ENCODE assay signal across 22 cellular contexts in the genomic region with DNA sequence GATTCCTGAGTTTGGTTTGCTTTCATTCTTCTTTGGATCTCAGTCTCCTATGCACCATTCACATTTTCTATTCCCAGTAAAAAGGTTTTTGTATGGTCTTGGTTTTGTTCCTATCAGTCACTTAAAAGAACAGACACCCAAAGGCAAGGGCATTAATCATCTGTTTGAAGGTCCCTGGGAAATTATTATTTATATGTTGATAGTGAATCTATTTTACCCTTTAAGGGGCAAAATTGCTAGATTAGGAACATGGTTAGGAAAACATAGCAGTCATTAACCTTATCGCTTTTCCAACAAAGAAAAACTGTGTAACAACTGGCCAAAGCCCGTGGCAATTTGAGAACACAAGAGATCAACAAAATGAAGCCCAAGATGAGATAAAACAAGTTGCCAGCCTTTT.
"Had no signal": no experiment of that assay in that cellular context is flagged by ENCODE, and none has a peak within 500 bp of the region (broad histone marks: within the 10 kb centered on the region; RNA-seq: fewer than 3 reads in every experiment).

No MANE protein-coding gene starts in this region.

- DNase-seq: cortex of kidney; effector CD8-positive, alpha-beta T cell; effector memory CD8-positive, alpha-beta T cell; endodermal cell; erythroblast; esophagus squamous epithelium; foreskin fibroblast; foreskin melanocyte; gastrocnemius medialis; glutamatergic neuron; head of caudate nucleus; heart right ventricle; hippocampal formation; left cardiac atrium; left lung; left ventricle myocardium superior; lower lobe of right lung; mesenchymal stem cell; mucosa of descending colon; naive B cell; naive thymus-derived CD8-positive, alpha-beta T cell had no signal

- ATAC-seq: effector memory CD8-positive, alpha-beta T cell; esophagus mucosa; gastrocnemius medialis; heart right ventricle; left cardiac atrium; left lung; left ventricle myocardium superior; lower lobe of right lung; mucosa of descending colon; naive thymus-derived CD8-positive, alpha-beta T cell had no signal
